Comparison of ENCODE assay signal across 10 cellular contexts in genomic region chr12:103626498-103626897, GRCh38. TPM values are rescaled to one million over a fixed set of nuclear protein-coding genes. Genes with fewer than 3 reads are reported as not detected.
DNase-seq lines count a peak whose midpoint lies in the region; ATAC-seq and TF ChIP-seq lines count a peak whose summit lies in the region.
"Had no signal": no experiment of that assay in that cellular context is flagged by ENCODE, and none has a peak within 500 bp of the region (broad histone marks: within the 10 kb centered on the region; RNA-seq: fewer than 3 reads in every experiment).

No MANE protein-coding gene starts in this region.

- in situ Hi-C loops in G401 (cut with HindIII; ENCODE audit: low sequenced_read_pairs): no loop called here

- peaks cover 6% of the 10 kb centered on the region for H3K4me1 Mint-ChIP-seq in endothelial cell (ENCODE audit: unreplicated experiment)
- H3K4me1 Mint-ChIP-seq: activated B cell treated with CpG ODN at 0.5 μM for 24 hours had no signal

- H3K27me3 Mint-ChIP-seq in endothelial cell (ENCODE audit: unreplicated experiment): peaks cover 3% of the 10 kb centered on the region
- H3K27me3 Mint-ChIP-seq: activated B cell treated with CpG ODN at 0.5 μM for 24 hours; stimulated activated naive CD8-positive, alpha-beta T cell treated with anti-CD3 and anti-CD28 coated beads, Interleukin-15, Interleukin-2, amounts not matched to agents 100 ng/mL and 50 ng/mL, for 24 hours had no signal

- no peak overlapping the region for H3K27ac ChIP-seq in foreskin keratinocyte

- H3K27ac Mint-ChIP-seq in endothelial cell (ENCODE audit: unreplicated experiment): no peak overlapping the region
- H3K27ac Mint-ChIP-seq: activated B cell treated with CpG ODN at 0.5 μM for 24 hours; stimulated activated naive CD8-positive, alpha-beta T cell treated with anti-CD3 and anti-CD28 coated beads, Interleukin-15, Interleukin-2, amounts not matched to agents 100 ng/mL and 50 ng/mL, for 24 hours had no signal

- H3K4me3 Mint-ChIP-seq in endothelial cell (ENCODE audit: unreplicated experiment): no peak overlapping the region
- H3K4me3 Mint-ChIP-seq: activated B cell treated with CpG ODN at 0.5 μM for 24 hours; stimulated activated naive CD8-positive, alpha-beta T cell treated with anti-CD3 and anti-CD28 coated beads, Interleukin-15, Interleukin-2, amounts not matched to agents 100 ng/mL and 50 ng/mL, for 24 hours had no signal

- DNase-seq in G401 (ENCODE audit: low spot score) (peak; percentile 97), NCI-H748 treated with DMSO at 0.1 percent for 48 hours (lab: John Stamatoyannopoulos, UW) (peak; percentile 42), foreskin keratinocyte (peak; percentile 6 to 63), retina (peak; percentile 9), endothelial cell (ENCODE audit: low spot score) (no peak), OCI-M1 (lab: John Stamatoyannopoulos, UW) (no peak)
- DNase-seq: activated B cell treated with CpG ODN at 0.5 μM for 24 hours had no signal

- H3K9me3 Mint-ChIP-seq in endothelial cell (ENCODE audit: unreplicated experiment): no peaks in the 10 kb centered on the region
- H3K9me3 Mint-ChIP-seq: activated B cell treated with CpG ODN at 0.5 μM for 24 hours; stimulated activated naive CD8-positive, alpha-beta T cell treated with anti-CD3 and anti-CD28 coated beads, Interleukin-15, Interleukin-2, amounts not matched to agents 100 ng/mL and 50 ng/mL, for 24 hours had no signal

- H3K36me3 Mint-ChIP-seq in endothelial cell (ENCODE audit: low read depth, unreplicated experiment): peaks cover 3% of the 10 kb centered on the region

- no peaks in the 10 kb centered on the region for H3K27me3 ChIP-seq in foreskin keratinocyte

- TF ChIP-seq CTCF in foreskin keratinocyte (conservative IDR thresholded peaks at IDR 0.05) (peak; percentile 59), endothelial cell (IDR thresholded peaks at IDR 0.05; ENCODE audit: unreplicated experiment) (no peak)

- peaks cover 13% of the 10 kb centered on the region for H3K4me1 ChIP-seq in foreskin keratinocyte

- ATAC-seq in foreskin keratinocyte (peak; percentile 69), GM19463 (IDR thresholded peaks at IDR 0.05; ENCODE audit: unreplicated experiment) (no peak), GM18502 (IDR thresholded peaks at IDR 0.05; ENCODE audit: poor library complexity, unreplicated experiment) (no peak)

RNA-seq across cellular contexts. Expression of gene STAB2, which starts 39.4 kb away (rescaled TPM):
- total RNA-seq in G401 (2014; rRNA removed; shearing (Covaris generic)): not detected in 2 replicates
- total RNA-seq in foreskin keratinocyte (not detected in 2 replicates), endothelial cell (ENCODE audit: unreplicated experiment) (0.10 TPM)
- polyA plus RNA-seq in foreskin keratinocyte: not detected in 2 replicates
- total RNA-seq: activated B cell treated with CpG ODN at 0.5 μM for 24 hours had no signal

Comparison
In these comparisons a context has a peak if more than half of its experiments do, and no peak if none do; other contexts are left out.
1. DNase-seq: peak in G401 (single experiment), NCI-H748 treated with DMSO at 0.1 percent for 48 hours (single experiment), foreskin keratinocyte (2 of 2) and retina (single experiment); none in endothelial cell (single experiment) and OCI-M1 (single experiment).